7 cellular contexts compared by ENCODE assay signal in genomic region chr4:141346144-141346543, GRCh38.
A peak's percentile ranks its signal among the peaks of the same experiment; 100 is the strongest.
DNase-seq lines count a peak whose midpoint lies in the region; ATAC-seq, FAIRE-seq and TF ChIP-seq lines count a peak whose summit lies in the region.

No MANE protein-coding gene starts in this region.

- H3K27ac ChIP-seq in IMR-90 (ENCODE audit: insufficient read depth, low read length): no peak overlapping the region
- no peak overlapping the region for H3K27ac ChIP-seq in small intestine (ENCODE audit: low read depth in 1 of 2, low read length in 1 of 2)

- WGBS in IMR-90 (ENCODE audit: extremely low coverage in 2 of 2, insufficient read length in 1 of 2), 2 experiments: no CpG with 5 or more reads among the region's 1 CpG
- WGBS in small intestine, 3 donors: 0 to 5% (median 4%) methylated on average over 1 of the region's 1 CpG

- intact Hi-C loops in IMR-90 (cut with micrococcal nuclease): loop anchor here (1.0 to 10.0 kb wide), 8 partner anchors 290 to 999 kb away; partner anchors contain the start of gene IL15

- peaks cover 4% of the 10 kb centered on the region; the same call in 1 of the 2 replicates for H3K9me1 ChIP-seq in IMR-90 (ENCODE audit: insufficient read depth, low read length)

- no peak overlapping the region for H2AK5ac ChIP-seq in IMR-90 (ENCODE audit: low read depth, low read length)

- in situ Hi-C loops in IMR-90 (cut with MboI; ENCODE audit: low sequenced_read_pairs): loop anchor here (25.0 kb wide), 2 partner anchors 766 to 1491 kb away; partner anchors contain the start of gene INPP4B

- no peaks in the 10 kb centered on the region for H3K27me3 ChIP-seq in IMR-90 (ENCODE audit: control insufficient read depth, insufficient read depth, low read length)
- H3K27me3 ChIP-seq in small intestine (ENCODE audit: control insufficient read depth in 2 of 2, insufficient read depth in 2 of 2, low read length in 2 of 2): no peaks in the 10 kb centered on the region

- no peak overlapping the region for H2BK20ac ChIP-seq in IMR-90 (ENCODE audit: low read depth, low read length)

- dilution Hi-C loops in IMR-90 (cut with HindIII; ENCODE audit: low sequenced_read_pairs, unreplicated experiment): no loop called here

- peak; percentile 69 for ATAC-seq in IMR-90 (ENCODE audit: low read depth)
- ATAC-seq in GM21528 (IDR thresholded peaks at IDR 0.05; ENCODE audit: low FRiP score, unreplicated experiment): no peak

- H2BK15ac ChIP-seq in IMR-90 (ENCODE audit: low read depth, low read length): no peak overlapping the region

- no peak overlapping the region for H2AK9ac ChIP-seq in IMR-90 (replicated peaks; ENCODE audit: low read depth, low read length, poor library complexity)

- H3K23ac ChIP-seq in IMR-90 (ENCODE audit: low read depth, low read length): no peak overlapping the region

- peak; percentile 87 for FAIRE-seq in GM12892 (lab: Jason Lieb, UNC)
- FAIRE-seq in frontal cortex (lab: Jason Lieb, UNC): peak; percentile 87
- peak; percentile 19 for FAIRE-seq in small intestine (lab: Jason Lieb, UNC)

- no peak overlapping the region for H3K9ac ChIP-seq in IMR-90 (ENCODE audit: low read depth, low read length)

- no peaks in the 10 kb centered on the region for H3K79me1 ChIP-seq in IMR-90 (ENCODE audit: low read depth in 1 of 2, low read length in 2 of 2)

- CTCF ChIA-PET in IMR-90 (lab: Yijun Ruan, JAX): interaction anchor here (0.5 to 1.5 kb wide), 10 partner anchors 15 to 1376 kb away, joined by 3 to 6 read pairs (median 4); no protein-coding TSS in a partner anchor

- no peak overlapping the region for H2BK5ac ChIP-seq in IMR-90 (ENCODE audit: low read depth, low read length, poor library complexity, severe bottlenecking)

- no peak overlapping the region for H3K4me3 ChIP-seq in IMR-90 (ENCODE audit: insufficient read depth, low read depth, low read length)
- no peak overlapping the region for H3K4me3 ChIP-seq in small intestine (ENCODE audit: low read depth in 1 of 2, low read length in 2 of 2)

- H3K4me2 ChIP-seq in IMR-90 (ENCODE audit: low read depth, low read length): no peak overlapping the region

- H3K56ac ChIP-seq in IMR-90 (ENCODE audit: extremely low read depth, insufficient read depth, low read length): no peak overlapping the region

- no peak overlapping the region for H3K18ac ChIP-seq in IMR-90 (ENCODE audit: low read depth, low read length)

- no peak overlapping the region for H3K14ac ChIP-seq in IMR-90 (replicated peaks; ENCODE audit: low read depth, low read length)

- no peak overlapping the region for H4K8ac ChIP-seq in IMR-90 (ENCODE audit: low read depth in 2 of 2, low read length in 2 of 2)

- no TSS peak for BruUV-seq in IMR-90 (replicated peaks; lab: Mats Ljungman, UMichigan)

- H2AFZ ChIP-seq in IMR-90 (replicated peaks; ENCODE audit: low read length, poor library complexity): no peak overlapping the region

- peak; percentile 87 for TF ChIP-seq RAD21 in IMR-90 (IDR thresholded peaks at IDR 0.05; ENCODE audit: low read length)

- H3K4ac ChIP-seq in IMR-90 (ENCODE audit: low read depth, low read length): no peak overlapping the region

- POLR2A ChIA-PET in IMR-90 (lab: Charles Lee; ENCODE audit: unreplicated experiment): no interaction called here

- H3K4me1 ChIP-seq in IMR-90 (ENCODE audit: control insufficient read depth, insufficient read depth, low read length) (peaks cover 7% of the 10 kb centered on the region), small intestine (ENCODE audit: control insufficient read depth in 2 of 2, insufficient read depth in 1 of 2, low read depth in 1 of 2, low read length in 1 of 2) (no peaks in the 10 kb centered on the region)

- H3K9me3 ChIP-seq in IMR-90 (ENCODE audit: control insufficient read depth, insufficient read depth, low read length) (no peaks in the 10 kb centered on the region), small intestine (ENCODE audit: control insufficient read depth, low read depth) (no peaks in the 10 kb centered on the region)

- H2BK120ac ChIP-seq in IMR-90 (ENCODE audit: low read depth, low read length): no peak overlapping the region

- H3K36me3 ChIP-seq in IMR-90 (ENCODE audit: control insufficient read depth, insufficient read depth, low read length) (no peaks in the 10 kb centered on the region), small intestine (ENCODE audit: control insufficient read depth in 2 of 2, insufficient read depth in 2 of 2, low read length in 2 of 2) (no peaks in the 10 kb centered on the region)

- no peak overlapping the region for H4K5ac ChIP-seq in IMR-90 (ENCODE audit: low read depth, low read length)

- no peak for DNase-seq in GM12892 (ENCODE audit: insufficient read length)
- DNase-seq in IMR-90: peak; percentile 74
- DNase-seq in SKM-1 (lab: John Stamatoyannopoulos, UW; ENCODE audit: unreplicated experiment): peak; percentile 9
- DNase-seq in frontal cortex (ENCODE audit: low spot score in 2 of 2): peak in 1 of 2 donors; percentile 32
- DNase-seq in small intestine: peak; percentile 53
- DNase-seq in activated CD4-positive, alpha-beta T cell treated with anti-CD3 and anti-CD28 coated beads, Interleukin-2, amount 50 U/mL, for 4 hours: no peak

- no peak for TF ChIP-seq POLR2A in GM12892 (IDR thresholded peaks at IDR 0.05; ENCODE audit: low read depth, low read length)
- no peak for TF ChIP-seq POLR2A in IMR-90 (IDR thresholded peaks at IDR 0.05; ENCODE audit: low read depth, low read length)

- no peaks in the 10 kb centered on the region for H4K20me1 ChIP-seq in IMR-90 (ENCODE audit: insufficient read depth, low read length)

- TF ChIP-seq CTCF in IMR-90 (conservative IDR thresholded peaks at IDR 0.05; ENCODE audit: low read depth, low read length): peak; percentile 74

- no peak overlapping the region for H4K91ac ChIP-seq in IMR-90 (ENCODE audit: insufficient read depth, low read depth, low read length)

TF ChIP-seq in IMR-90, 13 proteins besides CTCF, POLR2A, EP300 and RAD21:
- TF ChIP-seq CEBPB (IDR thresholded peaks at IDR 0.05; ENCODE audit: low read depth, low read length): no peak
- peak; percentile 77 for TF ChIP-seq SMC3 (IDR thresholded peaks at IDR 0.05; ENCODE audit: low read depth, low read length)

Comparison
In these comparisons a context has a peak if more than half of its experiments do, and no peak if none do; other contexts are left out.
1. DNase-seq: peak in IMR-90 (single experiment), SKM-1 (single experiment) and small intestine (single experiment); none in GM12892 (single experiment) and activated CD4-positive, alpha-beta T cell treated with anti-CD3 and anti-CD28 coated beads, Interleukin-2, amount 50 U/mL, for 4 hours (0 of 2).